ENCODE assay signal across 8 cellular contexts in the genomic region with DNA sequence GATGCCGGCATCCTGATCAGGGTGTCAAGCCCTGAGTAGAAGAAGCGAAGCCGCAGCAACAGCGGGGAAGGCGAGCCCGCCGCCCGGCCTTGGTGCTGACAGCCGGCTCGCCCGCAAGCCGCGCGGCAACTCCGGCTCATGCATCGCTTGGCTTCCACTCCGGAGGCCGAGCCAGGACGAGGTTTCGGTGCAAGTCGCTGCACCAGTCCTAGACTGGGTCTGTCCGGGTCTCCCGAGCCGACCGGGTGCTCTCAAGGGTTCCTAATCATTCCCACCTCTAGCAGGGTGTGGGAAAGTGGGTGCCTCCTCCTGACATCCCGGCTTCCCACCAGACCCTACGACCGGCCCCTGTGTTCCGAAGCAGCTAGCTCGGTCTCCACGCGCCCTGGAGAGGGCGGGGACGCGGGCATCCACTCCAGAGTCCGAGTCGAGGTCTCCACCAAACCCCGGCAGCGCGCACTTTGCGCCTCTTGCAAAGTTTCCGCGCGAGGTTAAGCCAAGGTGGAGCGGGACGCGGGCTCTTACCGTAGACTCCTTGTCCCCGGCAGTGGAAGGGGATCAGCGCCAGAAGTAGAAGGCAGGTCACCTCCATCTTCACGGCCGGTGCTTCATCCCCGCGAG. TPM values are rescaled to one million over a fixed set of nuclear protein-coding genes. Genes with fewer than 3 reads are reported as not detected.
DNase-seq lines count a peak whose midpoint lies in the region; ATAC-seq, FAIRE-seq and TF ChIP-seq lines count a peak whose summit lies in the region.

No MANE protein-coding gene starts in this region.

- H3K27ac ChIP-seq in kidney (ENCODE audit: low read depth in 2 of 2, low read length in 2 of 2): no peak overlapping the region

- peaks cover 10% of the 10 kb centered on the region for H3K36me3 Mint-ChIP-seq in stimulated activated memory B cell treated with anti-CD40 and anti-IgM and Interleukin-4, amounts not matched to agents 10 μg/mL and 1 μg/mL and 100 μg/mL, for 72 hours

- DNase-seq in GM12891 (ENCODE audit: insufficient read length, low spot score) (peak; percentile 42), RPMI7951 (ENCODE audit: low read depth) (peak; percentile 41), astrocyte of the spinal cord (ENCODE audit: low read depth, low spot score) (peak; percentile 51), kidney (peak; percentile 82), NCI-H2029 (lab: John Stamatoyannopoulos, UW) (no peak), dedifferentiated amniotic fluid mesenchymal stem cell (ENCODE audit: extremely low spot score) (no peak)

- peak; percentile 0 for ATAC-seq in stimulated activated memory B cell treated with anti-CD40 and anti-IgM and Interleukin-4, amounts not matched to agents 10 μg/mL and 1 μg/mL and 100 μg/mL, for 72 hours
- no peak for ATAC-seq in GM21717 (IDR thresholded peaks at IDR 0.05; ENCODE audit: unreplicated experiment)

- H3K4me3 Mint-ChIP-seq in stimulated activated memory B cell treated with anti-CD40 and anti-IgM and Interleukin-4, amounts not matched to agents 10 μg/mL and 1 μg/mL and 100 μg/mL, for 72 hours: peak overlapping the region; percentile 82

- no peaks in the 10 kb centered on the region for H3K9me3 Mint-ChIP-seq in stimulated activated memory B cell treated with anti-CD40 and anti-IgM and Interleukin-4, amounts not matched to agents 10 μg/mL and 1 μg/mL and 100 μg/mL, for 72 hours

- TF ChIP-seq POLR2A in GM12891 (IDR thresholded peaks at IDR 0.05; ENCODE audit: low read depth, low read length): no peak

- peak overlapping the region in 1 of 2 donors; percentile 40 for H3K9ac ChIP-seq in kidney (ENCODE audit: low read length in 2 of 2)

- no peaks in the 10 kb centered on the region for H3K9me3 ChIP-seq in kidney (ENCODE audit: control insufficient read depth in 1 of 2, low read length in 2 of 2)

- FAIRE-seq in GM12891 (lab: Jason Lieb, UNC) (no peak), kidney (lab: Jason Lieb, UNC) (no peak)

- peaks cover 5 to 11% of the 10 kb centered on the region in 2 donors for H3K4me1 ChIP-seq in kidney (ENCODE audit: control insufficient read depth in 1 of 2, insufficient read depth in 1 of 2, low read depth in 1 of 2, low read length in 2 of 2)

- no peak for TF ChIP-seq CTCF in astrocyte of the spinal cord (IDR thresholded peaks at IDR 0.05; ENCODE audit: low read depth, low read length)
- TF ChIP-seq CTCF in kidney (IDR thresholded peaks at IDR 0.05; ENCODE audit: borderline replicate concordance, extremely low read depth, insufficient read depth): no peak

- peak overlapping the region; percentile 18 for H3K27ac Mint-ChIP-seq in stimulated activated memory B cell treated with anti-CD40 and anti-IgM and Interleukin-4, amounts not matched to agents 10 μg/mL and 1 μg/mL and 100 μg/mL, for 72 hours

- in situ Hi-C loops in astrocyte of the spinal cord (cut with HindIII; ENCODE audit: low sequenced_read_pairs): no loop called here

- H3K4me1 Mint-ChIP-seq in stimulated activated memory B cell treated with anti-CD40 and anti-IgM and Interleukin-4, amounts not matched to agents 10 μg/mL and 1 μg/mL and 100 μg/mL, for 72 hours: peaks cover 50% of the 10 kb centered on the region

- peaks cover 20% of the 10 kb centered on the region for H3K27me3 Mint-ChIP-seq in stimulated activated memory B cell treated with anti-CD40 and anti-IgM and Interleukin-4, amounts not matched to agents 10 μg/mL and 1 μg/mL and 100 μg/mL, for 72 hours

- H3K4me3 ChIP-seq in astrocyte of the spinal cord (ENCODE audit: low read depth, low read length): peak overlapping the region; percentile 66
- H3K4me3 ChIP-seq in kidney (ENCODE audit: low read length in 2 of 2): peak overlapping the region; percentile 36 to 84

- intact Hi-C loops in kidney (cut with DNase I): loop anchor here (10.0 kb wide), 1 partner anchor 212 kb away; no protein-coding TSS in a partner anchor

- no peaks in the 10 kb centered on the region for H3K36me3 ChIP-seq in kidney (ENCODE audit: control insufficient read depth in 1 of 2, insufficient read depth in 2 of 2, low read length in 2 of 2)

TF ChIP-seq in GM12891, 5 proteins besides CTCF, POLR2A, EP300 and RAD21:
- TF ChIP-seq PAX5 (IDR thresholded peaks at IDR 0.05; ENCODE audit: insufficient read depth, low read length, severe bottlenecking) (no peak), POLR2AphosphoS5 (IDR thresholded peaks at IDR 0.05; ENCODE audit: low read depth, low read length) (no peak), SPI1 (IDR thresholded peaks at IDR 0.05; ENCODE audit: low read depth, low read length) (no peak), POU2F2 (IDR thresholded peaks at IDR 0.05; ENCODE audit: low read depth, low read length) (no peak), TAF1 (IDR thresholded peaks at IDR 0.05; ENCODE audit: low read depth, low read length) (no peak)

RNA-seq across cellular contexts. Expression of a gene that starts 1.4 kb away (rescaled TPM):
- 3.7 TPM for polyA plus RNA-seq in GM12891 (2012; ENCODE audit: low read depth, missing spikeins)
- 4.0 and 4.5 TPM in 2 replicates for total RNA-seq in RPMI7951 (2014; rRNA removed; shearing (Covaris generic))
- 0.91 TPM for total RNA-seq in kidney
- polyA plus RNA-seq in kidney (ENCODE audit: insufficient read depth, low read depth, low replicate concordance): 1.5 TPM

Comparison
In these comparisons a context has a peak if more than half of its experiments do, and no peak if none do; other contexts are left out.
1. DNase-seq: peak in GM12891 (single experiment), RPMI7951 (single experiment), astrocyte of the spinal cord (single experiment) and kidney (single experiment); none in NCI-H2029 (single experiment) and dedifferentiated amniotic fluid mesenchymal stem cell (single experiment).